In the genomic region with DNA sequence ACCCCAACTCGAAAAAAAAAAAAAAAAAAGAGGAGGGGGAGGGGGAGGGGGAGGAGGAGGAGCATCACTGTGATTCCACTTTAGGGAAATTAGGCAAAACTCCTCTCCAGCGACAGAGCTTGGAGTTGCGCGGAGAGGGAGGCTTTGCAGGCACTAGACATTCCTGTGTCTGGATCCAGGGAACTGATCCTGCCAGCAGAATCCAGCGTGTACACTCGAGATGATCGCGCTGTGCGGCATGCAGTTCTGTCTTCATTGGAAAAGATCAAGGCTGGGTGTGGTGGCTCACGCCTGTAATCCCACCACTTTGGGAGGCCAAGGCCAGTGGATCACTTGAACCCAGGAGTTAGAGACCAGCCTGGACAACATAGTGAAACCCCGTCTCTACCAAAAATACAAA, we compare ENCODE assay signal across 20 cellular contexts.
"Had no signal": no experiment of that assay in that cellular context is flagged by ENCODE, and none has a peak within 500 bp of the region (broad histone marks: within the 10 kb centered on the region; RNA-seq: fewer than 3 reads in every experiment).

No MANE protein-coding gene starts in this region.

- H3K36me3 ChIP-seq: ascending aorta, right lobe of liver, thoracic aorta, upper lobe of left lung had no signal

- ATAC-seq: activated naive CD4-positive, alpha-beta T cell treated with anti-CD3 and anti-CD28 coated beads, Interleukin-2, amount 50 U/mL, for 72 hours; activated T-helper 17 cell treated with anti-CD3 and anti-CD28 coated beads, Interleukin-2, amount 50 U/mL, for 72 hours; esophagus mucosa; right lobe of liver; stimulated activated memory B cell treated with anti-CD40 and anti-IgM and Interleukin-4, amounts not matched to agents 10 μg/mL and 1 μg/mL and 100 μg/mL, for 72 hours; WTC11 had no signal

- DNase-seq: activated CD8-positive, alpha-beta memory T cell treated with anti-CD3 and anti-CD28 coated beads for 24 hours; activated CD8-positive, alpha-beta memory T cell treated with anti-CD3 and anti-CD28 coated beads, Interleukin-2, amount 50 U/mL, for 4 hours; activated T-cell treated with anti-CD3 and anti-CD28 coated beads, Interleukin-2, amount 50 U/mL, for 24 hours; central memory CD4-positive, alpha-beta T cell; effector memory CD4-positive, alpha-beta T cell; foreskin fibroblast; hippocampal formation; nephron progenitor cell; right lobe of liver; stimulated activated CD4-positive, alpha-beta T cell treated with anti-CD3 and anti-CD28 coated beads, Interleukin-15, amount 100 ng/mL, for 24 hours; T1000; upper lobe of left lung had no signal

- H3K27ac ChIP-seq: right lobe of liver had no signal

- H3K9me3 ChIP-seq: ascending aorta, right lobe of liver, thoracic aorta, upper lobe of left lung had no signal

- H3K27me3 ChIP-seq: ascending aorta, right lobe of liver, upper lobe of left lung had no signal

- H3K4me3 ChIP-seq: ascending aorta, right lobe of liver, smooth muscle cell, thoracic aorta, upper lobe of left lung had no signal
